ENCODE assay signal across 12 cellular contexts in the genomic region with DNA sequence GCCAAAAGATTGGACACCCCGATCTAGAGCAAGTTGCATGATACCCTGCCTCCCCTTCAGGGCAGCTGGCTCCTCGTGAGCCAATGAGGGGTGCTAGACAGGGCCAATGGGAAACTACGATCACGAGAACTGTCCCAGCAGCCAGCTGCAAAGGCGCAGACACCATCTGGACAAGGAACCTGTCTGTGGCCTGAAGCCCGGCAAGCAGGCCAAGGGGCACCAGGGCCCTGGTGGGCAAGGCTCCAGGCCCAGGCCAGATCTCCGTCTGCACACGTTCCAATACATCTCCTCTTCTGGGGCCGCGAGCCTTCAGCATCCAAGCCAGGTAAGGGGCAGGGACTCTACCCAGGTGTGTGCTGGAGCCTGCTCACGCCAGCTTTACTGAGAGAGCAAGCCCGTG. TPM values are rescaled to one million over a fixed set of nuclear protein-coding genes. Genes with fewer than 3 reads are reported as not detected.
DNase-seq lines count a peak whose midpoint lies in the region; ATAC-seq and TF ChIP-seq lines count a peak whose summit lies in the region.
"Had no signal": no experiment of that assay in that cellular context is flagged by ENCODE, and none has a peak within 500 bp of the region (broad histone marks: within the 10 kb centered on the region; RNA-seq: fewer than 3 reads in every experiment).

No MANE protein-coding gene starts in this region.

- no peak for TF ChIP-seq POLR2A in breast epithelium (IDR thresholded peaks at IDR 0.05)

- no peaks in the 10 kb centered on the region for H3K27me3 Mint-ChIP-seq in activated CD4-positive, alpha-beta T cell treated with anti-CD3 and anti-CD28 coated beads, Interleukin-2, amount 10 ng/mL, durations not matched to agents 24 days and 14 days
- H3K27me3 Mint-ChIP-seq: activated naive CD8-positive, alpha-beta T cell treated with anti-CD3 and anti-CD28 coated beads, Interleukin-2, amount 50 U/mL, for 24 hours had no signal

- H3K4me1 ChIP-seq in breast epithelium, result no peaks in the 10 kb centered on the region
- peaks cover 18 to 29% of the 10 kb centered on the region in 2 donors for H3K4me1 ChIP-seq in muscle layer of duodenum (ENCODE audit: control insufficient read depth in 1 of 2, insufficient read depth in 2 of 2, low read length in 2 of 2)
- H3K4me1 ChIP-seq in thoracic aorta (ENCODE audit: control insufficient read depth in 1 of 2, low read depth in 2 of 2), result peaks cover 5 to 29% of the 10 kb centered on the region in 2 donors
- H3K4me1 ChIP-seq in foreskin keratinocyte, result peaks cover 12% of the 10 kb centered on the region

- no peak for TF ChIP-seq CTCF in breast epithelium (IDR thresholded peaks at IDR 0.05)
- TF ChIP-seq CTCF in thoracic aorta (IDR thresholded peaks at IDR 0.05), result no peak
- TF ChIP-seq CTCF in foreskin keratinocyte (conservative IDR thresholded peaks at IDR 0.05), result no peak

- H3K27ac ChIP-seq in breast epithelium (peak overlapping the region; percentile 64 to 66), muscle layer of duodenum (ENCODE audit: low read length) (peak overlapping the region; percentile 60), thoracic aorta (peak overlapping the region; percentile 40 to 45), foreskin keratinocyte (no peak overlapping the region)

- intact Hi-C loops in activated CD4-positive, alpha-beta T cell treated with anti-CD3 and anti-CD28 coated beads, Interleukin-2, amount 10 ng/mL, durations not matched to agents 24 days and 14 days (cut with micrococcal nuclease), result no loop called here
- intact Hi-C loops in breast epithelium (cut with DNase I; ENCODE audit: low total_unique reads), result no loop called here

- ATAC-seq in thoracic aorta (ENCODE audit: insufficient number of reproducible peaks, low FRiP score, low read depth), result no peak
- no peak for ATAC-seq in HG02840 (IDR thresholded peaks at IDR 0.05; ENCODE audit: low FRiP score, unreplicated experiment)
- ATAC-seq in foreskin keratinocyte, result no peak
- ATAC-seq: K562 had no signal

- H3K4me3 Mint-ChIP-seq in activated CD4-positive, alpha-beta T cell treated with anti-CD3 and anti-CD28 coated beads, Interleukin-2, amount 10 ng/mL, durations not matched to agents 24 days and 14 days, result no peak overlapping the region
- H3K4me3 Mint-ChIP-seq: activated naive CD8-positive, alpha-beta T cell treated with anti-CD3 and anti-CD28 coated beads, Interleukin-2, amount 50 U/mL, for 24 hours; neural crest cell had no signal

- H3K9me3 ChIP-seq in breast epithelium (no peaks in the 10 kb centered on the region), muscle layer of duodenum (ENCODE audit: control insufficient read depth in 1 of 2, low read length in 2 of 2) (no peaks in the 10 kb centered on the region), thoracic aorta (no peaks in the 10 kb centered on the region)

- H3K4me3 ChIP-seq in breast epithelium, result no peak overlapping the region
- H3K4me3 ChIP-seq in muscle layer of duodenum (ENCODE audit: low read depth in 1 of 2, low read length in 2 of 2), result no peak overlapping the region
- H3K4me3 ChIP-seq in thoracic aorta, result no peak overlapping the region
- H3K4me3 ChIP-seq: K562 had no signal

- DNase-seq in activated CD4-positive, alpha-beta T cell treated with anti-CD3 and anti-CD28 coated beads, Interleukin-2, amount 10 ng/mL, durations not matched to agents 24 days and 14 days, result no peak
- no peak for DNase-seq in activated CD4-positive, alpha-beta T cell treated with anti-CD3 and anti-CD28 coated beads, Interleukin-2, amount 50 U/mL, for 48 hours
- no peak for DNase-seq in breast epithelium (ENCODE audit: low spot score in 2 of 2)
- DNase-seq in thoracic aorta (ENCODE audit: low spot score), result no peak
- no peak for DNase-seq in foreskin keratinocyte
- no peak for DNase-seq in HCEC 1CT
- DNase-seq: ACHN; activated naive CD8-positive, alpha-beta T cell treated with anti-CD3 and anti-CD28 coated beads, Interleukin-2, amount 50 U/mL, for 24 hours had no signal

- peaks cover 45% of the 10 kb centered on the region for H3K4me1 Mint-ChIP-seq in activated CD4-positive, alpha-beta T cell treated with anti-CD3 and anti-CD28 coated beads, Interleukin-2, amount 10 ng/mL, durations not matched to agents 24 days and 14 days
- H3K4me1 Mint-ChIP-seq: neural crest cell had no signal

- H3K27me3 ChIP-seq in breast epithelium (no peaks in the 10 kb centered on the region), muscle layer of duodenum (ENCODE audit: low read depth, low read length) (no peaks in the 10 kb centered on the region), thoracic aorta (replicated peaks; ENCODE audit: insufficient read depth) (no peaks in the 10 kb centered on the region), foreskin keratinocyte (no peaks in the 10 kb centered on the region)

- H3K27ac Mint-ChIP-seq in activated CD4-positive, alpha-beta T cell treated with anti-CD3 and anti-CD28 coated beads, Interleukin-2, amount 10 ng/mL, durations not matched to agents 24 days and 14 days, result peak overlapping the region; percentile 58
- H3K27ac Mint-ChIP-seq: activated naive CD8-positive, alpha-beta T cell treated with anti-CD3 and anti-CD28 coated beads, Interleukin-2, amount 50 U/mL, for 24 hours had no signal

- H3K36me3 ChIP-seq in breast epithelium (no peaks in the 10 kb centered on the region), muscle layer of duodenum (ENCODE audit: control insufficient read depth in 1 of 2, insufficient read depth in 2 of 2, low read length in 2 of 2) (peaks cover 0 to 4% of the 10 kb centered on the region in 2 donors), thoracic aorta (no peaks in the 10 kb centered on the region)

- peaks cover 5% of the 10 kb centered on the region for H3K36me3 Mint-ChIP-seq in activated CD4-positive, alpha-beta T cell treated with anti-CD3 and anti-CD28 coated beads, Interleukin-2, amount 10 ng/mL, durations not matched to agents 24 days and 14 days (ENCODE audit: low read depth)

- no peaks in the 10 kb centered on the region for H3K9me3 Mint-ChIP-seq in activated CD4-positive, alpha-beta T cell treated with anti-CD3 and anti-CD28 coated beads, Interleukin-2, amount 10 ng/mL, durations not matched to agents 24 days and 14 days
- H3K9me3 Mint-ChIP-seq: activated naive CD8-positive, alpha-beta T cell treated with anti-CD3 and anti-CD28 coated beads, Interleukin-2, amount 50 U/mL, for 24 hours; neural crest cell had no signal

RNA-seq across cellular contexts. Expression of gene MED26, which starts 20.2 kb away (rescaled TPM):
- 15.5 and 16.8 TPM in 2 replicates for total RNA-seq in activated CD4-positive, alpha-beta T cell treated with anti-CD3 and anti-CD28 coated beads, Interleukin-2, amount 10 ng/mL, durations not matched to agents 24 days and 14 days
- total RNA-seq in breast epithelium (1 to 10 TPM; 5.6 to 10.0 (median 7.5) TPM), thoracic aorta (10 to 100 TPM in 1 of 2 donors, 1 to 10 TPM in 1; 9.6 to 14.2 TPM), foreskin keratinocyte (7.6 and 7.9 TPM in 2 replicates)
- polyA plus RNA-seq in foreskin keratinocyte, result 4.7 and 4.9 TPM in 2 replicates

RNA-seq across cellular contexts. Expression of gene SLC35E1, which starts 35.6 kb away (rescaled TPM):
- 60.2 and 65.0 TPM in 2 replicates for total RNA-seq in activated CD4-positive, alpha-beta T cell treated with anti-CD3 and anti-CD28 coated beads, Interleukin-2, amount 10 ng/mL, durations not matched to agents 24 days and 14 days
- total RNA-seq in breast epithelium, result 10 to 100 TPM; 33.0 to 44.9 (median 39.2) TPM
- 10 to 100 TPM; 66.9 to 85.3 TPM for total RNA-seq in thoracic aorta
- total RNA-seq in foreskin keratinocyte, result 37.8 and 42.1 TPM in 2 replicates
- 24.2 and 24.4 TPM in 2 replicates for polyA plus RNA-seq in foreskin keratinocyte

RNA-seq across cellular contexts. Expression of gene SMIM7, which starts 52.1 kb away (rescaled TPM):
- total RNA-seq in activated CD4-positive, alpha-beta T cell treated with anti-CD3 and anti-CD28 coated beads, Interleukin-2, amount 10 ng/mL, durations not matched to agents 24 days and 14 days, result 66.1 and 69.9 TPM in 2 replicates
- 100 to 1,000 TPM; 111 to 167 (median 142) TPM for total RNA-seq in breast epithelium
- 100 to 1,000 TPM in 1 of 2 donors, 10 to 100 TPM in 1; 72.7 to 102 TPM for total RNA-seq in thoracic aorta
- 58.2 and 61.8 TPM in 2 replicates for total RNA-seq in foreskin keratinocyte
- polyA plus RNA-seq in foreskin keratinocyte, result 72.7 and 75.8 TPM in 2 replicates

RNA-seq across cellular contexts. Expression of gene TMEM38A, which starts 53.1 kb away (rescaled TPM):
- 0.42 and 0.83 TPM in 2 replicates for total RNA-seq in activated CD4-positive, alpha-beta T cell treated with anti-CD3 and anti-CD28 coated beads, Interleukin-2, amount 10 ng/mL, durations not matched to agents 24 days and 14 days
- total RNA-seq in breast epithelium, result 1 to 10 TPM; 2.9 to 5.0 (median 3.1) TPM
- total RNA-seq in thoracic aorta, result 10 to 100 TPM in 1 of 2 donors, 1 to 10 TPM in 1; 7.6 to 11.9 TPM
- total RNA-seq in foreskin keratinocyte, result 1.3 and 1.6 TPM in 2 replicates
- polyA plus RNA-seq in foreskin keratinocyte, result 1.3 TPM in 2 replicates
